In genomic region chr2:8625399-8626283, GRCh38 we compare ENCODE assay signal across 1 cellular context.
TF ChIP-seq lines count a peak whose summit lies in the region.

No MANE protein-coding gene starts in this region.

TF ChIP-seq in H1, 55 proteins besides CTCF, POLR2A, EP300 and RAD21:
- TF ChIP-seq HDAC2 (IDR thresholded peaks at IDR 0.05; ENCODE audit: borderline replicate concordance in 1 of 2, low read depth in 2 of 2, low read length in 2 of 2) (no peak), CEBPB (IDR thresholded peaks at IDR 0.05; ENCODE audit: low read depth, low read length) (no peak), ASH2L (IDR thresholded peaks at IDR 0.05; ENCODE audit: low read length) (no peak), FOSL1 (IDR thresholded peaks at IDR 0.05; ENCODE audit: insufficient read depth, low read depth, low read length) (no peak), CBX5 (IDR thresholded peaks at IDR 0.05; ENCODE audit: low read depth, low read length) (no peak), CHD7 (IDR thresholded peaks at IDR 0.05; ENCODE audit: insufficient replicate concordance, low read length) (no peak), POU5F1 (IDR thresholded peaks at IDR 0.05; ENCODE audit: low read depth, low read length) (no peak), KDM1A (IDR thresholded peaks at IDR 0.05; ENCODE audit: borderline replicate concordance, low read length) (no peak)
